Comparison of ENCODE assay signal across 9 cellular contexts in the genomic region with DNA sequence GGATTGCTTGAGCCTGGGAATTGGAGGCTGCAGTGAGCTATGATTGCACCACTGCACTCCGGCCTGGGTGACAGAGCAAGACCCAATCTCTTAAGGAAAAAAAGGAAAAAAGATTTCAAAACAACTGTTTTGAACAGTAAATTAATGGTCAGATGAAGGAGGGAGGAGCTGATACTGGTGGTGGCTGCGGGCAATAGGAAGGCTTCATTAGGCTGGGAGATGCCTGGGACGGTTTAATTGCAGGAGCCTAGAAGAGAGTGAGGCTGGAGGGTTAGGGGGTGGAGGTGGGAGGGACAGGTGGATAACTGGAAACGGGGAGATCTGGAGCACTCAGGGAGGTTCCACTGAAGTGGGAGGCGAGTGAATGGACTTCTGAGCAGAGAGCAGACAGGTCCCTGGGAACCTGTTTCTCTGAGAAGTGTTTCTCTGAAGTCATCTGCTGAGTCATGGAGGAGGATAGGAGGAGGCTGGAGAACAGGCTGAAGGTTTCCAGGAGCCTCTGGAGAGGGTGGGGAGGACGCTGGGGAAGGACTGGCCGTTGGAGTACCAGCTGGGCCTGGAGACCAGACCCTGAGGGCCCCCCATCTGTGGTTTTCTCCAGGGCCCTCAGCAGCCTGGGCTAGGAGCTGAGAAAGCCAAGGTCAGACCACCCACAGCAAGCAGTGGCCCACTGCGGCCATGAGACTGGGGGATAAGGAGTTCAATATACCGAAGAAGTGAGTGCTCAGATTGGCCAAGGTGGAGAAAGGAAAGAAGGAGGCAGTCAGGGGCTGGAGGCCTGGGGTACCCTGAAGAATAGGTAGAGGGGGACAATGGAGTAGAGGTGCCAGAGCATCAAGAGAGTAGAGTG. TPM values are rescaled to one million over a fixed set of nuclear protein-coding genes. Genes with fewer than 3 reads are reported as not detected.
DNase-seq lines count a peak whose midpoint lies in the region; ATAC-seq and TF ChIP-seq lines count a peak whose summit lies in the region.
"Had no signal": no experiment of that assay in that cellular context is flagged by ENCODE, and none has a peak within 500 bp of the region (broad histone marks: within the 10 kb centered on the region; RNA-seq: fewer than 3 reads in every experiment).

No MANE protein-coding gene starts in this region.

- H2BK15ac ChIP-seq in mesenchymal stem cell (ENCODE audit: low read depth, poor library complexity, severe bottlenecking) = peak overlapping the region; percentile 83

- no peaks in the 10 kb centered on the region for H3K36me3 Mint-ChIP-seq in brain
- H3K36me3 Mint-ChIP-seq in activated T-cell treated with anti-CD3 and anti-CD28 coated beads, Interleukin-2, amount 50 U/mL, for 4 hours (ENCODE audit: insufficient read depth) = no peaks in the 10 kb centered on the region

- H3K27me3 ChIP-seq in mesenchymal stem cell (ENCODE audit: control insufficient read depth in 1 of 2, insufficient read depth in 1 of 2, low read length in 2 of 2) = peaks cover 0 to 4% of the 10 kb centered on the region in 2 experiments
- H3K27me3 ChIP-seq: cardiac muscle cell had no signal

- peak overlapping the region; percentile 59 for H3K9ac ChIP-seq in mesenchymal stem cell (ENCODE audit: low read length)

- peak overlapping the region; percentile 81 to 90 for H3K4ac ChIP-seq in mesenchymal stem cell (ENCODE audit: low read depth in 1 of 2, low read length in 2 of 2)

- H3K9me3 ChIP-seq in mesenchymal stem cell (ENCODE audit: control insufficient read depth, low read length) = no peaks in the 10 kb centered on the region

- H3K4me2 ChIP-seq in mesenchymal stem cell (ENCODE audit: low read length, poor library complexity, severe bottlenecking) = no peak overlapping the region

- peak overlapping the region; percentile 82 for H2BK120ac ChIP-seq in mesenchymal stem cell (ENCODE audit: low read depth, low read length)

- H3K27ac Mint-ChIP-seq in brain = peak overlapping the region in 3 of 5 experiments; percentile 23 to 68 (median 63)

- peak overlapping the region; percentile 49 to 92 for H2BK12ac ChIP-seq in mesenchymal stem cell (ENCODE audit: low read length in 2 of 2)

- peak overlapping the region; percentile 92 for H4K91ac ChIP-seq in mesenchymal stem cell (ENCODE audit: low read length)

- H3K18ac ChIP-seq in mesenchymal stem cell (ENCODE audit: low read depth in 1 of 2, low read length in 2 of 2) = peak overlapping the region; percentile 64 to 67

- no peak for ATAC-seq in activated T-cell treated with anti-CD3 and anti-CD28 coated beads, Interleukin-2, amount 50 U/mL, for 4 hours

- no peak for TF ChIP-seq CTCF in brain (conservative IDR thresholded peaks at IDR 0.05)

- H3K4me3 ChIP-seq in mesenchymal stem cell (ENCODE audit: insufficient read depth in 1 of 2, low read depth in 1 of 2, low read length in 2 of 2) = no peak overlapping the region
- H3K4me3 ChIP-seq: cardiac muscle cell had no signal

- H3K36me3 ChIP-seq in mesenchymal stem cell (ENCODE audit: control insufficient read depth in 1 of 2, insufficient read depth in 2 of 2, low read depth in 1 of 2, low read length in 2 of 2) = no peaks in the 10 kb centered on the region
- H3K36me3 ChIP-seq: cardiac muscle cell had no signal

- peaks cover 12% of the 10 kb centered on the region for H3K27me3 Mint-ChIP-seq in brain
- H3K27me3 Mint-ChIP-seq in activated T-cell treated with anti-CD3 and anti-CD28 coated beads, Interleukin-2, amount 50 U/mL, for 4 hours (ENCODE audit: low read depth) = peaks cover 5% of the 10 kb centered on the region

- peaks cover 18% of the 10 kb centered on the region for H3K4me1 Mint-ChIP-seq in brain
- no peaks in the 10 kb centered on the region for H3K4me1 Mint-ChIP-seq in activated T-cell treated with anti-CD3 and anti-CD28 coated beads, Interleukin-2, amount 50 U/mL, for 4 hours (ENCODE audit: low read depth)

- H3K23ac ChIP-seq in mesenchymal stem cell (ENCODE audit: low read length in 2 of 2) = no peak overlapping the region

- H2AFZ ChIP-seq in mesenchymal stem cell (ENCODE audit: low read depth, low read length) = no peak overlapping the region

- H3K79me1 ChIP-seq in mesenchymal stem cell (replicated peaks; ENCODE audit: low read length, poor library complexity, severe bottlenecking) = no peaks in the 10 kb centered on the region

- no peak overlapping the region for H2BK5ac ChIP-seq in mesenchymal stem cell (ENCODE audit: low read depth, low read length, poor library complexity, severe bottlenecking)

- WGBS in mesenchymal stem cell = 51% methylated on average over 9 of the region's 9 CpGs

- peaks cover 18% of the 10 kb centered on the region for H3K4me1 ChIP-seq in mesenchymal stem cell (ENCODE audit: control insufficient read depth, insufficient read depth, low read depth, low read length)

- H4K8ac ChIP-seq in mesenchymal stem cell (ENCODE audit: low read length) = peak overlapping the region; percentile 77

- H3K9me3 Mint-ChIP-seq in brain = peaks cover 0 to 13% (median 0%) of the 10 kb centered on the region in 5 experiments
- no peaks in the 10 kb centered on the region for H3K9me3 Mint-ChIP-seq in activated T-cell treated with anti-CD3 and anti-CD28 coated beads, Interleukin-2, amount 50 U/mL, for 4 hours

- H3K27ac ChIP-seq in mesenchymal stem cell (ENCODE audit: low read length, poor library complexity, severe bottlenecking) (no peak overlapping the region), substantia nigra (ENCODE audit: low read depth, low read length, poor library complexity, severe bottlenecking) (no peak overlapping the region)
- H3K27ac ChIP-seq: cardiac muscle cell had no signal

- H3K4me3 Mint-ChIP-seq in brain = peak overlapping the region in 1 of 5 experiments; percentile 43
- H3K4me3 Mint-ChIP-seq in activated T-cell treated with anti-CD3 and anti-CD28 coated beads, Interleukin-2, amount 50 U/mL, for 4 hours = no peak overlapping the region

- H2AK5ac ChIP-seq in mesenchymal stem cell (ENCODE audit: low read length, severe bottlenecking) = peak overlapping the region; percentile 90

- H3K14ac ChIP-seq in mesenchymal stem cell (ENCODE audit: low read length in 2 of 2) = no peak overlapping the region

- peak; percentile 64 for DNase-seq in AG08396 (ENCODE audit: low spot score)
- DNase-seq in HT1080 (ENCODE audit: low read depth) = peak; percentile 78
- DNase-seq in mesenchymal stem cell = peak; percentile 94
- DNase-seq in NCI-H510A (lab: John Stamatoyannopoulos, UW) = no peak
- no peak for DNase-seq in NCI-H1105 treated with DMSO at 0.1 percent for 48 hours (lab: John Stamatoyannopoulos, UW)
- no peak for DNase-seq in activated T-cell treated with anti-CD3 and anti-CD28 coated beads, Interleukin-2, amount 50 U/mL, for 4 hours
- no peak for DNase-seq in substantia nigra (lab: John Stamatoyannopoulos, UW)

RNA-seq across cellular contexts. Expression of gene YWHAG, which starts 14.4 kb away (rescaled TPM):
- total RNA-seq in HT1080 (2014; rRNA removed; shearing (Covaris generic)) = 71.3 and 93.3 TPM in 2 replicates
- 119 and 143 TPM in 2 replicates for polyA plus RNA-seq in HT1080 (2015; cell fraction: cytosol; rRNA removed)
- 112 and 128 TPM in 2 replicates for polyA plus RNA-seq in HT1080 (2015; cell fraction: nucleus; rRNA removed)
- polyA plus RNA-seq in brain (ENCODE audit: insufficient read depth, low read depth, low replicate concordance) = 215 TPM
- 106 TPM for polyA plus RNA-seq in mesenchymal stem cell (2013, experiment 1 of 2)
- polyA plus RNA-seq in mesenchymal stem cell (2013, experiment 2 of 2) = 107 TPM
- total RNA-seq in activated T-cell treated with anti-CD3 and anti-CD28 coated beads, Interleukin-2, amount 50 U/mL, for 4 hours = 100 to 1,000 TPM; 164 to 173 (median 173) TPM

RNA-seq across cellular contexts. Expression of gene SSC4D, which starts 36.3 kb away (rescaled TPM):
- total RNA-seq in HT1080 (2014; rRNA removed; shearing (Covaris generic)) = 0.23 and 0.73 TPM in 2 replicates
- 0.58 and 0.77 TPM in 2 replicates for polyA plus RNA-seq in HT1080 (2015; cell fraction: cytosol; rRNA removed)
- polyA plus RNA-seq in HT1080 (2015; cell fraction: nucleus; rRNA removed) = 0.29 and 0.57 TPM in 2 replicates
- 2.2 TPM for polyA plus RNA-seq in brain (ENCODE audit: insufficient read depth, low read depth, low replicate concordance)
- 0.46 TPM for polyA plus RNA-seq in mesenchymal stem cell (2013, experiment 1 of 2)
- polyA plus RNA-seq in mesenchymal stem cell (2013, experiment 2 of 2) = 0.49 TPM
- total RNA-seq in activated T-cell treated with anti-CD3 and anti-CD28 coated beads, Interleukin-2, amount 50 U/mL, for 4 hours = 1 to 10 TPM in 1 of 3 donors, under 1 TPM in 2; 0.38 to 1.0 (median 0.87) TPM

RNA-seq across cellular contexts. Expression of gene ZP3, which starts 51.5 kb away (rescaled TPM):
- total RNA-seq in HT1080 (2014; rRNA removed; shearing (Covaris generic)) = 0.94 and 2.5 TPM in 2 replicates
- polyA plus RNA-seq in HT1080 (2015; cell fraction: cytosol; rRNA removed) = 0.63 and 1.6 TPM in 2 replicates
- polyA plus RNA-seq in HT1080 (2015; cell fraction: nucleus; rRNA removed) = not detected in 2 replicates
- 34.4 TPM for polyA plus RNA-seq in brain (ENCODE audit: insufficient read depth, low read depth, low replicate concordance)
- 1.9 TPM for polyA plus RNA-seq in mesenchymal stem cell (2013, experiment 1 of 2)
- 4.6 TPM for polyA plus RNA-seq in mesenchymal stem cell (2013, experiment 2 of 2)
- total RNA-seq in activated T-cell treated with anti-CD3 and anti-CD28 coated beads, Interleukin-2, amount 50 U/mL, for 4 hours = 10 to 100 TPM in 1 of 3 donors, 1 to 10 TPM in 2; 2.9 to 18.8 (median 6.7) TPM

Comparison
In these comparisons a context has a peak if more than half of its experiments do, and no peak if none do; other contexts are left out.
1. DNase-seq: peak in AG08396 (single experiment), HT1080 (single experiment) and mesenchymal stem cell (single experiment); none in NCI-H510A (single experiment), NCI-H1105 treated with DMSO at 0.1 percent for 48 hours (single experiment), activated T-cell treated with anti-CD3 and anti-CD28 coated beads, Interleukin-2, amount 50 U/mL, for 4 hours (single experiment) and substantia nigra (0 of 49).